In genomic region chr7:86190347-86190746, GRCh38 we compare ENCODE assay signal across 32 cellular contexts.
"Had no signal": no experiment of that assay in that cellular context is flagged by ENCODE, and none has a peak within 500 bp of the region (broad histone marks: within the 10 kb centered on the region; RNA-seq: fewer than 3 reads in every experiment).

No MANE protein-coding gene starts in this region.

- H3K4me1 ChIP-seq: adrenal gland, body of pancreas, breast epithelium had no signal

- H3K4me3 ChIP-seq: adrenal gland, body of pancreas, breast epithelium had no signal

- H3K36me3 ChIP-seq: adrenal gland, brain microvascular endothelial cell, breast epithelium had no signal

- H3K9me3 ChIP-seq: adrenal gland, body of pancreas, breast epithelium had no signal

- FAIRE-seq: astrocyte had no signal

- H3K27ac ChIP-seq: adrenal gland, body of pancreas, brain microvascular endothelial cell, breast epithelium, VCaP had no signal

- ATAC-seq: activated CD8-positive, alpha-beta T cell treated with anti-CD3 and anti-CD28 coated beads for 36 hours; activated naive CD4-positive, alpha-beta T cell treated with anti-CD3 and anti-CD28 coated beads, Interleukin-2, amount 50 U/mL, for 72 hours; activated T-cell treated with anti-CD3 and anti-CD28 coated beads, Interleukin-2, amount 50 U/mL, for 4 hours; activated T-cell treated with anti-CD3 and anti-CD28 coated beads, Interleukin-2, amount 50 U/mL, for 72 hours; activated T-helper 17 cell treated with anti-CD3 and anti-CD28 coated beads, Interleukin-2, amount 50 U/mL, for 72 hours; body of pancreas had no signal

- DNase-seq: activated B cell treated with CpG ODN at 0.5 μM for 24 hours; activated CD4-positive, alpha-beta memory T cell treated with anti-CD3 and anti-CD28 coated beads for 36 hours; activated CD4-positive, alpha-beta T cell treated with anti-CD3 and anti-CD28 coated beads for 4 hours; activated CD4-positive, alpha-beta T cell treated with anti-CD3 and anti-CD28 coated beads, Interleukin-2, amount 10 ng/mL, durations not matched to agents 24 days and 14 days; activated CD4-positive, alpha-beta T cell treated with anti-CD3 and anti-CD28 coated beads, Interleukin-2, amount 50 U/mL, for 1 hour; activated CD4-positive, alpha-beta T cell treated with anti-CD3 and anti-CD28 coated beads, Interleukin-2, amount 50 U/mL, for 4 hours; activated CD4-positive, CD25-positive, alpha-beta regulatory T cell treated with anti-CD3 and anti-CD28 coated beads, Interleukin-2, amount 50 U/mL, for 72 hours; activated CD8-positive, alpha-beta memory T cell treated with anti-CD3 and anti-CD28 coated beads, Interleukin-2, amount 50 U/mL, for 4 hours; activated CD8-positive, alpha-beta T cell treated with anti-CD3 and anti-CD28 coated beads for 36 hours; activated effector memory CD4-positive, alpha-beta T cell treated with anti-CD3 and anti-CD28 coated beads, Interleukin-2, amount 50 U/mL, for 16 hours; activated gamma-delta T cell treated with Interleukin-2 at 50 U/mL for 16 hours; activated naive CD4-positive, alpha-beta T cell; activated naive CD4-positive, alpha-beta T cell treated with anti-CD3 and anti-CD28 coated beads for 36 hours; activated naive CD4-positive, alpha-beta T cell treated with anti-CD3 and anti-CD28 coated beads, Interleukin-2, amount 50 U/mL, for 16 hours; activated naive CD8-positive, alpha-beta T cell treated with anti-CD3 and anti-CD28 coated beads for 36 hours; activated T-cell treated with anti-CD3 and anti-CD28 coated beads for 4 hours; activated T-cell treated with anti-CD3 and anti-CD28 coated beads, Interleukin-2, amount 50 U/mL, for 1 hour; activated T-cell treated with anti-CD3 and anti-CD28 coated beads, Interleukin-2, amount 50 U/mL, for 4 hours; activated T-cell treated with anti-CD3 and anti-CD28 coated beads, Interleukin-2, amount 50 U/mL, for 72 hours; adrenal gland; amniotic stem cell; aorta; body of pancreas; brain microvascular endothelial cell; central memory CD4-positive, alpha-beta T cell; T-helper 2 cell; T-helper 9 cell had no signal

- H3K27me3 ChIP-seq: adrenal gland, body of pancreas, brain microvascular endothelial cell, breast epithelium had no signal
